In the genomic region with DNA sequence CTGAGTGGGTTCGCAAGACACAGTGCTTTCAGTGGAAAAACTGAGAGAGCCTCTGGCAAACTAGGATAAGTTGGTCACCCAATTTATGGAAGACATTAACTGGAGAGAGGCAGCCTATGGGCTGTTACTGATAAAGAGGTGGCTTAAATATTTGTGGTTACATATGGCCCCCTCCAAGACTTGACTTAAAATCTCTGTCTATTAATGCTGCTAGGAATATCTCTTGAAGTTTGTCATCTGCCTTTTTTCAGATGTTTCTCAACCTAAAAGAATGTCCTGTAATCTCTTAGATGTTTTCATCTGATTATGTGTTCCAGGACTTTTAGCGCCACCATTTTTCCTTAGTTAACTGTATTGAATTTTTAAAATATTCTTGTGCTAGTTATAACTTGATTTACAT, we compare ENCODE assay signal across 19 cellular contexts. TPM values are rescaled to one million over a fixed set of nuclear protein-coding genes. Genes with fewer than 3 reads are reported as not detected.
DNase-seq lines count a peak whose midpoint lies in the region; ATAC-seq, FAIRE-seq and TF ChIP-seq lines count a peak whose summit lies in the region.
"Had no signal": no experiment of that assay in that cellular context is flagged by ENCODE, and none has a peak within 500 bp of the region (broad histone marks: within the 10 kb centered on the region; RNA-seq: fewer than 3 reads in every experiment).

No MANE protein-coding gene starts in this region.

- TF ChIP-seq POLR2A in K562 (conservative IDR thresholded peaks at IDR 0.05), result no peak

- no peaks in the 10 kb centered on the region for H3K9me1 ChIP-seq in K562 (ENCODE audit: control insufficient read depth, insufficient read depth, low read length)

- CTCF ChIA-PET in K562 (lab: Yijun Ruan, JAX; ENCODE audit: low intra/inter-chr PET ratio), result no interaction called here
- CTCF ChIA-PET in activated naive CD4-positive, alpha-beta T cell treated with anti-CD3 and anti-CD28 coated beads for 36 hours (lab: Charles Lee), result interaction anchor here (0.6 kb wide), 1 partner anchor 66 kb away, joined by 3 read pairs; no protein-coding TSS in a partner anchor

- WGBS in K562 (ENCODE audit: insufficient coverage, low coverage, missing lambda C conversion rate), result 100% methylated on average over 1 of the region's 2 CpGs
- 57% methylated on average over 1 of the region's 2 CpGs for WGBS in mesenchymal stem cell

- H3K4ac ChIP-seq in mesenchymal stem cell (ENCODE audit: low read depth in 1 of 2, low read length in 2 of 2), result no peak overlapping the region

- peaks cover 4% of the 10 kb centered on the region for H3K79me1 ChIP-seq in mesenchymal stem cell (replicated peaks; ENCODE audit: low read length, poor library complexity, severe bottlenecking)

- H2AK5ac ChIP-seq in mesenchymal stem cell (ENCODE audit: low read length, severe bottlenecking), result no peak overlapping the region

- no peaks in the 10 kb centered on the region for H3K9me3 Mint-ChIP-seq in activated naive CD4-positive, alpha-beta T cell treated with anti-CD3 and anti-CD28 coated beads for 36 hours
- H3K9me3 Mint-ChIP-seq: H9 had no signal

- TF ChIP-seq RAD21 in K562 (CRISPR knock-in tag; conservative IDR thresholded peaks at IDR 0.05 in 1 of 2, IDR thresholded peaks at IDR 0.05 in 1 of 2), result no peak

- H2BK5ac ChIP-seq in mesenchymal stem cell (ENCODE audit: low read depth, low read length, poor library complexity, severe bottlenecking), result no peak overlapping the region

- no peaks in the 10 kb centered on the region for H3K27me3 ChIP-seq in K562 (ENCODE audit: control insufficient read depth in 2 of 2, insufficient read depth in 2 of 2, low read length in 2 of 2)
- H3K27me3 ChIP-seq in mesenchymal stem cell (ENCODE audit: control insufficient read depth in 1 of 2, insufficient read depth in 1 of 2, low read length in 2 of 2), result no peaks in the 10 kb centered on the region
- H3K27me3 ChIP-seq: SJSA1 had no signal

- no peaks in the 10 kb centered on the region for H3K27me3 Mint-ChIP-seq in activated naive CD4-positive, alpha-beta T cell treated with anti-CD3 and anti-CD28 coated beads for 36 hours (ENCODE audit: low read depth)

- POLR2A ChIA-PET in K562 (lab: Yijun Ruan, JAX), result no interaction called here

- no peak overlapping the region for H4K8ac ChIP-seq in mesenchymal stem cell (ENCODE audit: low read length)

- H4K20me1 ChIP-seq in K562 (replicated peaks; ENCODE audit: control insufficient read depth, insufficient read depth, low read length), result no peaks in the 10 kb centered on the region

- no peak overlapping the region for H3K4me3 Mint-ChIP-seq in activated naive CD4-positive, alpha-beta T cell treated with anti-CD3 and anti-CD28 coated beads for 36 hours
- H3K4me3 Mint-ChIP-seq: H9 had no signal

- no peak overlapping the region for H3K23ac ChIP-seq in mesenchymal stem cell (ENCODE audit: low read length in 2 of 2)

- no TSS peak for BruUV-seq in K562 (replicated peaks; lab: Mats Ljungman, UMichigan)

- no peak overlapping the region for H3K14ac ChIP-seq in mesenchymal stem cell (ENCODE audit: low read length in 2 of 2)

- no peak overlapping the region for H3K4me2 ChIP-seq in K562 (ENCODE audit: insufficient read depth, low read length)
- no peak overlapping the region for H3K4me2 ChIP-seq in mesenchymal stem cell (ENCODE audit: low read length, poor library complexity, severe bottlenecking)
- H3K4me2 ChIP-seq: PC-9 had no signal

- no peak overlapping the region for H4K91ac ChIP-seq in mesenchymal stem cell (ENCODE audit: low read length)

- no peak overlapping the region for H3K27ac Mint-ChIP-seq in activated naive CD4-positive, alpha-beta T cell treated with anti-CD3 and anti-CD28 coated beads for 36 hours

- FAIRE-seq in K562 (lab: Jason Lieb, UNC), result no peak

- no peaks in the 10 kb centered on the region for H3K79me2 ChIP-seq in K562 (ENCODE audit: control insufficient read depth, insufficient read depth, low read length)

- H3K18ac ChIP-seq in mesenchymal stem cell (ENCODE audit: low read depth in 1 of 2, low read length in 2 of 2), result no peak overlapping the region

- no peak overlapping the region for H2BK120ac ChIP-seq in mesenchymal stem cell (ENCODE audit: low read depth, low read length)

- H3K4me1 ChIP-seq in K562 (replicated peaks in 1 of 2; ENCODE audit: control insufficient read depth in 2 of 2, insufficient read depth in 2 of 2, low read length in 2 of 2) (0 out of 5 replicates have a peak, but pooled peaks cover 0 to 5% of the 10 kb centered on the region in 2 experiments), mesenchymal stem cell (ENCODE audit: control insufficient read depth, insufficient read depth, low read depth, low read length) (no peaks in the 10 kb centered on the region)

- H3K36me3 Mint-ChIP-seq in activated naive CD4-positive, alpha-beta T cell treated with anti-CD3 and anti-CD28 coated beads for 36 hours (ENCODE audit: low read depth), result peaks cover 63% of the 10 kb centered on the region

- H3K9ac ChIP-seq in SK-N-MC (ENCODE audit: insufficient read length) (no peak overlapping the region), K562 (ENCODE audit: insufficient read depth in 1 of 2, low read depth in 2 of 2, low read length in 2 of 2) (no peak overlapping the region), mesenchymal stem cell (ENCODE audit: low read length) (no peak overlapping the region)

- H2BK12ac ChIP-seq in mesenchymal stem cell (ENCODE audit: low read length in 2 of 2), result no peak overlapping the region

- in situ Hi-C loops in K562 (cut with MboI), result no loop called here

- H3K9me3 ChIP-seq in SK-N-MC (ENCODE audit: low read depth, low read length) (no peaks in the 10 kb centered on the region), K562 (replicated peaks; ENCODE audit: control insufficient read depth, insufficient read depth, low read depth, low read length) (no peaks in the 10 kb centered on the region), mesenchymal stem cell (ENCODE audit: control insufficient read depth, low read length) (peaks cover 13% of the 10 kb centered on the region)
- H3K9me3 ChIP-seq: SJSA1 had no signal

- TF ChIP-seq EP300 in K562 (IDR thresholded peaks at IDR 0.05; ENCODE audit: low read length), result no peak

- H3K4me1 Mint-ChIP-seq in activated naive CD4-positive, alpha-beta T cell treated with anti-CD3 and anti-CD28 coated beads for 36 hours (ENCODE audit: low read depth), result peaks cover 14% of the 10 kb centered on the region
- H3K4me1 Mint-ChIP-seq: H9 had no signal

- ATAC-seq in K562 (no peak), GM18861 (IDR thresholded peaks at IDR 0.05; ENCODE audit: unreplicated experiment) (no peak)

- no peak overlapping the region for H2AFZ ChIP-seq in K562 (ENCODE audit: low read depth, low read length)
- H2AFZ ChIP-seq in mesenchymal stem cell (ENCODE audit: low read depth, low read length), result no peak overlapping the region
- H2AFZ ChIP-seq: PC-9 had no signal

- no peak overlapping the region for H2BK15ac ChIP-seq in mesenchymal stem cell (ENCODE audit: low read depth, poor library complexity, severe bottlenecking)

- intact Hi-C loops in K562 (cut with micrococcal nuclease), result no loop called here
- intact Hi-C loops in activated naive CD4-positive, alpha-beta T cell treated with anti-CD3 and anti-CD28 coated beads for 36 hours (cut with micrococcal nuclease), result no loop called here

- DNase-seq in AG09309 (ENCODE audit: low read depth), result peak; percentile 56
- DNase-seq in SK-N-MC (ENCODE audit: low read depth, low spot score), result no peak
- DNase-seq in K562 (ENCODE audit: extremely low read depth in 1 of 4, low spot score in 3 of 4), result no peak
- DNase-seq in mesenchymal stem cell, result peak; percentile 70
- no peak for DNase-seq in stimulated activated CD4-positive, alpha-beta T cell treated with anti-CD3 and anti-CD28 coated beads, Interleukin-4, amount 100 ng/mL, for 24 hours
- DNase-seq in activated naive CD4-positive, alpha-beta T cell treated with Interleukin-2 at 50 U/mL for 16 hours, result no peak
- no peak for DNase-seq in activated naive CD4-positive, alpha-beta T cell treated with anti-CD3 and anti-CD28 coated beads for 36 hours
- DNase-seq: AML-193, COR-L47, DMS153, H9, KBM-7, NCI-H1436 treated with DMSO at 0.1 percent for 48 hours, NCI-H2029 treated with DMSO at 0.1 percent for 48 hours, NCI-H510A, NCI-H774, PC-9 had no signal

- H3K4me3 ChIP-seq in AG09309 (ENCODE audit: control insufficient read depth, low read depth, low read length) (no peak overlapping the region), SK-N-MC (no peak overlapping the region), K562 (no peak overlapping the region), mesenchymal stem cell (ENCODE audit: insufficient read depth in 1 of 2, low read depth in 1 of 2, low read length in 2 of 2) (no peak overlapping the region)
- H3K4me3 ChIP-seq: PC-9, SJSA1 had no signal

- H3K27ac ChIP-seq in SK-N-MC (peak overlapping the region; percentile 38; the same call in 1 of the 2 replicates), K562 (ENCODE audit: extremely low read depth, low read depth, low read length) (no peak overlapping the region), mesenchymal stem cell (ENCODE audit: low read length, poor library complexity, severe bottlenecking) (no peak overlapping the region)
- H3K27ac ChIP-seq: PC-9, SJSA1 had no signal

- H3K36me3 ChIP-seq in SK-N-MC (ENCODE audit: insufficient read depth, low read length) (peaks cover 94% of the 10 kb centered on the region), K562 (ENCODE audit: control insufficient read depth, insufficient read depth, low read length) (peaks cover 86% of the 10 kb centered on the region), mesenchymal stem cell (ENCODE audit: control insufficient read depth in 1 of 2, insufficient read depth in 2 of 2, low read depth in 1 of 2, low read length in 2 of 2) (peaks cover 8 to 92% of the 10 kb centered on the region in 2 experiments)

- TF ChIP-seq CTCF in AG09309 (IDR thresholded peaks at IDR 0.05; ENCODE audit: control insufficient read depth, insufficient read depth, low read depth, low read length, missing control alignments) (no peak), K562 (IDR thresholded peaks at IDR 0.05 in 2 of 3, conservative IDR thresholded peaks at IDR 0.05 in 1 of 3; ENCODE audit: insufficient read depth in 2 of 3, low read depth in 1 of 3, low read length in 3 of 3) (no peak)

RNA-seq across cellular contexts. Expression of gene NAA16, which starts 54.6 kb away (rescaled TPM):
- total RNA-seq in K562 (2011; cell fraction: chromatin; rRNA removed; ENCODE audit: low replicate concordance), result 22.6 and 69.7 TPM in 2 replicates
- 8.0 and 12.6 TPM in 2 replicates for total RNA-seq in K562 (2011; cell fraction: nucleolus; rRNA removed)
- 20.5 and 22.8 TPM in 2 replicates for total RNA-seq in K562 (2011; cell fraction: nucleoplasm; rRNA removed)
- total RNA-seq in K562 (2014; rRNA removed), result 5.7 and 6.2 TPM in 2 replicates
- total RNA-seq in K562 (2014; rRNA removed; fragmentation: Illumina TruSeq; extraction: Trizol), result 12.8 and 15.7 TPM in 2 replicates
- 11.9 and 12.0 TPM in 2 replicates for total RNA-seq in K562 (2015; rRNA removed; fragmentation: Illumina TruSeq; extraction: Trizol)
- 11.3 and 13.6 TPM in 2 replicates for total RNA-seq in K562 (2021)
- polyA plus RNA-seq in K562 (2011; rRNA removed), result 12.0 and 12.8 TPM in 2 replicates
- 1.7 and 5.0 TPM in 2 replicates for polyA plus RNA-seq in K562 (2011; cell fraction: cytosol; rRNA removed)
- polyA plus RNA-seq in K562 (2011; cell fraction: nucleus; rRNA removed), result 15.9 and 16.4 TPM in 2 replicates
- 5.9 and 6.6 TPM in 2 replicates for polyA plus RNA-seq in K562 (2012)
- polyA plus RNA-seq in K562 (2014; fragmentation: Illumina TruSeq; extraction: Trizol), result 11.4 and 18.2 TPM in 2 replicates
- polyA plus RNA-seq in K562 (2014; fragmentation: Nextera tagmentation; extraction: Ambion mirVana), result 1 to 10 TPM; 3.7 to 3.9 TPM
- 9.4 and 11.2 TPM in 2 replicates for polyA plus RNA-seq in K562 (2014; rRNA removed)
- polyA minus RNA-seq in K562 (2011; rRNA and poly(A)+ RNA removed), result 14.1 and 20.2 TPM in 2 replicates
- 9.9 and 11.7 TPM in 2 replicates for polyA minus RNA-seq in K562 (2011; cell fraction: cytosol; rRNA and poly(A)+ RNA removed)
- 16.7 and 21.1 TPM in 2 replicates for polyA minus RNA-seq in K562 (2011; cell fraction: nucleus; rRNA and poly(A)+ RNA removed)
- 12.1 TPM for polyA plus RNA-seq in mesenchymal stem cell (2013, experiment 1 of 2)
- polyA plus RNA-seq in mesenchymal stem cell (2013, experiment 2 of 2), result 10.4 TPM
- 10 to 100 TPM; 29.6 to 31.5 TPM for total RNA-seq in activated naive CD4-positive, alpha-beta T cell treated with anti-CD3 and anti-CD28 coated beads for 36 hours

Comparison
In these comparisons a context has a peak if more than half of its experiments do, and no peak if none do; other contexts are left out.
1. DNase-seq: peak in AG09309 (single experiment) and mesenchymal stem cell (single experiment); none in SK-N-MC (single experiment), K562 (0 of 4), stimulated activated CD4-positive, alpha-beta T cell treated with anti-CD3 and anti-CD28 coated beads, Interleukin-4, amount 100 ng/mL, for 24 hours (single experiment), activated naive CD4-positive, alpha-beta T cell treated with Interleukin-2 at 50 U/mL for 16 hours (single experiment) and activated naive CD4-positive, alpha-beta T cell treated with anti-CD3 and anti-CD28 coated beads for 36 hours (single experiment).